In genomic region chr9:1962036-1962535, GRCh38 we compare ENCODE assay signal across 14 cellular contexts. TPM values are rescaled to one million over a fixed set of nuclear protein-coding genes. Genes with fewer than 3 reads are reported as not detected.
A peak's percentile ranks its signal among the peaks of the same experiment; 100 is the strongest.
DNase-seq lines count a peak whose midpoint lies in the region; ATAC-seq and TF ChIP-seq lines count a peak whose summit lies in the region.
"Had no signal": no experiment of that assay in that cellular context is flagged by ENCODE, and none has a peak within 500 bp of the region (broad histone marks: within the 10 kb centered on the region; RNA-seq: fewer than 3 reads in every experiment).

No MANE protein-coding gene starts in this region.

- POLR2A ChIA-PET in activated CD8-positive, alpha-beta T cell treated with anti-CD3 and anti-CD28 coated beads for 36 hours (lab: Charles Lee) = no interaction called here

- H3K27me3 ChIP-seq in right cardiac atrium (ENCODE audit: control insufficient read depth, insufficient read depth) = no peaks in the 10 kb centered on the region
- H3K27me3 ChIP-seq: BLaER1 treated with 17β-estradiol and CSF1 and Interleukin-3, amounts not matched to agents 10 nM and 100 nM had no signal

- H3K36me3 Mint-ChIP-seq in activated CD8-positive, alpha-beta T cell treated with anti-CD3 and anti-CD28 coated beads for 36 hours (ENCODE audit: low read depth) = no peaks in the 10 kb centered on the region
- H3K36me3 Mint-ChIP-seq: CD8-positive, alpha-beta T cell had no signal

- no peak for TF ChIP-seq CTCF in activated CD8-positive, alpha-beta T cell treated with anti-CD3 and anti-CD28 coated beads for 36 hours (IDR thresholded peaks at IDR 0.05)

- H3K4me1 ChIP-seq in right cardiac atrium (ENCODE audit: control insufficient read depth, insufficient read depth, low read length) = no peaks in the 10 kb centered on the region
- H3K4me1 ChIP-seq: A549; BLaER1 treated with 17β-estradiol and CSF1 and Interleukin-3, amounts not matched to agents 10 nM and 100 nM had no signal

- WGBS in right cardiac atrium = 48% methylated on average over 2 of the region's 2 CpGs

- intact Hi-C loops in Right ventricle myocardium inferior (cut with DNase I) (no loop called here), right cardiac atrium (cut with DNase I) (no loop called here), sciatic nerve (cut with DNase I) (loop anchor here (10.0 kb wide), 2 partner anchors 247 to 1007 kb away; no protein-coding TSS in a partner anchor)
- intact Hi-C loops in activated CD8-positive, alpha-beta T cell treated with anti-CD3 and anti-CD28 coated beads for 36 hours (cut with micrococcal nuclease) = no loop called here

- no peaks in the 10 kb centered on the region for H3K9me3 Mint-ChIP-seq in activated CD8-positive, alpha-beta T cell treated with anti-CD3 and anti-CD28 coated beads for 36 hours
- H3K9me3 Mint-ChIP-seq: CD8-positive, alpha-beta T cell; H9 had no signal

- no peaks in the 10 kb centered on the region for H3K9me3 ChIP-seq in right cardiac atrium (ENCODE audit: control insufficient read depth, low read length)
- H3K9me3 ChIP-seq in SK-N-MC (ENCODE audit: low read depth, low read length) = no peaks in the 10 kb centered on the region
- H3K9me3 ChIP-seq: A549; BLaER1 treated with 17β-estradiol and CSF1 and Interleukin-3, amounts not matched to agents 10 nM and 100 nM had no signal

- no peaks in the 10 kb centered on the region for H3K36me3 ChIP-seq in SK-N-MC (ENCODE audit: insufficient read depth, low read length)
- H3K36me3 ChIP-seq: BLaER1 treated with 17β-estradiol and CSF1 and Interleukin-3, amounts not matched to agents 10 nM and 100 nM had no signal

- no peaks in the 10 kb centered on the region for H3K4me1 Mint-ChIP-seq in activated CD8-positive, alpha-beta T cell treated with anti-CD3 and anti-CD28 coated beads for 36 hours (ENCODE audit: low read depth)
- H3K4me1 Mint-ChIP-seq: B cell had no signal

- H3K9ac ChIP-seq in SK-N-MC (ENCODE audit: insufficient read length) = peak overlapping the region; percentile 32
- H3K9ac ChIP-seq: BLaER1 treated with 17β-estradiol and CSF1 and Interleukin-3, amounts not matched to agents 10 nM and 100 nM had no signal

- H3K27me3 Mint-ChIP-seq in activated CD8-positive, alpha-beta T cell treated with anti-CD3 and anti-CD28 coated beads for 36 hours = no peaks in the 10 kb centered on the region

- CTCF ChIA-PET in activated CD8-positive, alpha-beta T cell treated with anti-CD3 and anti-CD28 coated beads for 36 hours (lab: Charles Lee) = no interaction called here

- H3K4me3 Mint-ChIP-seq in activated CD8-positive, alpha-beta T cell treated with anti-CD3 and anti-CD28 coated beads for 36 hours = no peak overlapping the region
- H3K4me3 Mint-ChIP-seq: B cell; CD8-positive, alpha-beta T cell; H9 had no signal

- DNase-seq in Right ventricle myocardium inferior (ENCODE audit: missing footprints) (no peak), right cardiac atrium (no peak), SK-N-MC (ENCODE audit: low read depth, low spot score) (no peak), left kidney (ENCODE audit: low read depth, low spot score) (peak; percentile 62), sciatic nerve (ENCODE audit: low spot score) (no peak)
- DNase-seq in activated CD8-positive, alpha-beta T cell treated with anti-CD3 and anti-CD28 coated beads for 36 hours = no peak
- DNase-seq: CD8-positive, alpha-beta T cell; COR-L47; H9 had no signal

- H3K27ac ChIP-seq in right cardiac atrium (ENCODE audit: low read length) = no peak overlapping the region
- no peak overlapping the region for H3K27ac ChIP-seq in SK-N-MC
- H3K27ac ChIP-seq: 22Rv1; A549; BLaER1 treated with 17β-estradiol and CSF1 and Interleukin-3, amounts not matched to agents 10 nM and 100 nM had no signal

- H3K27ac Mint-ChIP-seq in activated CD8-positive, alpha-beta T cell treated with anti-CD3 and anti-CD28 coated beads for 36 hours = no peak overlapping the region
- H3K27ac Mint-ChIP-seq: B cell; CD8-positive, alpha-beta T cell; H9 had no signal

- ATAC-seq in Right ventricle myocardium inferior (peak; percentile 44), right cardiac atrium (no peak), sciatic nerve (peak; percentile 26), HG03175 (IDR thresholded peaks at IDR 0.05; ENCODE audit: unreplicated experiment) (no peak)
- no peak for ATAC-seq in activated CD8-positive, alpha-beta T cell treated with anti-CD3 and anti-CD28 coated beads for 36 hours
- ATAC-seq: A549; CD8-positive, alpha-beta T cell had no signal

- H3K4me3 ChIP-seq in right cardiac atrium (ENCODE audit: low read length) = no peak overlapping the region
- peak overlapping the region; percentile 9; the same call in 1 of the 2 replicates for H3K4me3 ChIP-seq in SK-N-MC
- H3K4me3 ChIP-seq: A549; BLaER1 treated with 17β-estradiol and CSF1 and Interleukin-3, amounts not matched to agents 10 nM and 100 nM had no signal

RNA-seq across cellular contexts. Expression of gene SMARCA2, which starts 53.1 kb away (rescaled TPM):
- total RNA-seq in Right ventricle myocardium inferior = 98.4 TPM
- total RNA-seq in right cardiac atrium = 100 to 1,000 TPM in 3 of 4 donors, 10 to 100 TPM in 1; 99.6 to 133 (median 112) TPM
- polyA plus RNA-seq in right cardiac atrium = 49.3 TPM
- 198 TPM for total RNA-seq in sciatic nerve
- total RNA-seq in activated CD8-positive, alpha-beta T cell treated with anti-CD3 and anti-CD28 coated beads for 36 hours = 10 to 100 TPM; 94.7 to 99.4 TPM

Comparison
In these comparisons a context has a peak if more than half of its experiments do, and no peak if none do; other contexts are left out.
1. ATAC-seq: peak in Right ventricle myocardium inferior (single experiment) and sciatic nerve (single experiment); none in right cardiac atrium (0 of 2), activated CD8-positive, alpha-beta T cell treated with anti-CD3 and anti-CD28 coated beads for 36 hours (single experiment) and HG03175 (single experiment).